ENCODE assay signal across 8 cellular contexts in the genomic region with DNA sequence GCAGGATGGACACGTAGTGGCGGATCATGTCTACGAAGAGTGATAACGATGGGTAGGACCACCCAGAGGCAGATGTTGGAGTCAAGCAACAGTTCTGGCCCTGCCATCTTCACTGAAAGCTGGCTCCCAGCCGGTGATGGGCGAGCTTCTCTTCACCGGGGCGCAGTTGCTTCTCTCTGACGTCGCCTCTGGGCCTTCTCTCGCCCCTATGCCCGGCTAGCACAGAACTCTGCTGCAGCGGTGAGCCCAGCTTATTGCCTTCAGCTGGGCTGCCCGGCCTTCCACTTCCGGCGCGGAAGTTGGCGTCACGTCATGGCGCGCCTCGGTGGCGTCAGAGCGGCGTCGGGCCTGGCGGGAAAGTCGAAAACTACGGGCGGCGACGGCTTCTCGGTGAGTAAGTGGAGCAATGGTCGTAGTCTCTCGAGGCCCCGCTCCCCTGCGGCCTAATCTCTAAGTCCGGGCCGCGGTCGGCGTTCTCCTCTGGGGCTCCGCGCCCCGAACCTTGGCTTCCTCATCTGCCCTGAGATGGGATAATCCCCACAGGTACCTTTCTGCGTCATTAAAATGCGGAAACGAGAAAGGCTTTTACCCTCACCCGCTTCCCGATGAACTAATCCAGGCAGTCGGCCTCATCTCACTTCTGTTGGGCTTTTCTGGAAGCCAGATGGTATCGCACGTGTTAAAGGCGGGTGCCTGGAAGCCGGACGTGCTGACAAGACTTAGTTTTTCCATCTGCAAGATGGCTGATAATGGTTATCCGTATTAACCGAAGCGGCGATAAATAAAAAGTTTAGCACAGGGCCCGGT. TPM values are rescaled to one million over a fixed set of nuclear protein-coding genes. Genes with fewer than 3 reads are reported as not detected.
DNase-seq lines count a peak whose midpoint lies in the region; ATAC-seq and TF ChIP-seq lines count a peak whose summit lies in the region.

A gene (plus strand): TSS at position 354 of the 807 bp plus-strand sequence. CDS start 2,221 bp downstream, outside the sequence.

- H2BK12ac ChIP-seq in H9 (ENCODE audit: insufficient read length, low read depth, low read length): no peak within 1 kb of the TSS

- no peak within 1 kb of the TSS for H2BK15ac ChIP-seq in H9 (ENCODE audit: low read depth, low read length)

- H3K9ac ChIP-seq in H9 (ENCODE audit: extremely low read depth, insufficient read length, low read length): peak within 1 kb of the TSS; percentile 97
- peak within 1 kb of the TSS; percentile 91 for H3K9ac ChIP-seq in SK-N-MC (ENCODE audit: insufficient read length)

- peak within 1 kb of the TSS; percentile 77 for H4K5ac ChIP-seq in H9 (ENCODE audit: insufficient read length, low read depth, low read length)

- H3T11ph ChIP-seq in H9 (ENCODE audit: low read length): no peak within 1 kb of the TSS

- intact Hi-C loops in activated naive CD4-positive, alpha-beta T cell treated with anti-CD3 and anti-CD28 coated beads for 36 hours (cut with micrococcal nuclease): loop anchor here (1.0 to 5.0 kb wide), 15 partner anchors 15 to 629 kb away; a partner anchor contains a TSS

- peaks cover 17 to 43% (median 40%) of the 10 kb centered on the region in 3 experiments; a peak in 6 of 7 replicates for H3K36me3 Mint-ChIP-seq in H9 (ENCODE audit: insufficient read depth in 1 of 3, low read depth in 3 of 3)
- H3K36me3 Mint-ChIP-seq in activated naive CD4-positive, alpha-beta T cell treated with anti-CD3 and anti-CD28 coated beads for 36 hours (ENCODE audit: low read depth): peaks cover 26% of the 10 kb centered on the region

- no peak within 1 kb of the TSS for H2BK20ac ChIP-seq in H9 (ENCODE audit: low read depth, low read length, poor library complexity, severe bottlenecking)

- H3K14ac ChIP-seq in H9 (ENCODE audit: insufficient read depth, low read length): peak within 1 kb of the TSS; percentile 82

- H2BK120ac ChIP-seq in H9 (ENCODE audit: low read depth, low read length, poor library complexity, severe bottlenecking): peak within 1 kb of the TSS; percentile 53

- no peaks in the 10 kb centered on the region for H3K27me3 Mint-ChIP-seq in H9 (ENCODE audit: low read depth)
- H3K27me3 Mint-ChIP-seq in activated naive CD4-positive, alpha-beta T cell treated with anti-CD3 and anti-CD28 coated beads for 36 hours (ENCODE audit: low read depth): no peaks in the 10 kb centered on the region

- H3K4me1 ChIP-seq in H9 (ENCODE audit: insufficient read depth, low read length) (no peaks in the 10 kb centered on the region), gastroesophageal sphincter (peaks cover 0 to 36% (median 14%) of the 10 kb centered on the region in 3 donors)

- H3K79me1 ChIP-seq in H9 (ENCODE audit: insufficient read depth, low read depth, low read length, poor library complexity, severe bottlenecking): no peaks in the 10 kb centered on the region

- TF ChIP-seq EP300 in gastroesophageal sphincter (IDR thresholded peaks at IDR 0.05): no peak

- peak within 1 kb of the TSS; percentile 53 for H4K8ac ChIP-seq in H9 (replicated peaks; ENCODE audit: insufficient read length, low read depth, low read length)

- peak within 1 kb of the TSS; percentile 97 to 100 (median 98) for H3K27ac Mint-ChIP-seq in H9
- peak within 1 kb of the TSS; percentile 98 for H3K27ac Mint-ChIP-seq in activated naive CD4-positive, alpha-beta T cell treated with anti-CD3 and anti-CD28 coated beads for 36 hours

- peaks cover 11% of the 10 kb centered on the region for H3K23me2 ChIP-seq in H9 (ENCODE audit: insufficient read length, low read depth, low read length, poor library complexity, severe bottlenecking)

- H2BK5ac ChIP-seq in H9 (ENCODE audit: insufficient read length, low read length): no peak within 1 kb of the TSS

- CTCF ChIA-PET in activated naive CD4-positive, alpha-beta T cell treated with anti-CD3 and anti-CD28 coated beads for 36 hours (lab: Charles Lee): interaction anchor here (1.6 to 2.1 kb wide), 2 partner anchors 38 to 94 kb away, joined by 3 to 7 read pairs; no protein-coding TSS in a partner anchor

- H3K4me3 Mint-ChIP-seq in H9: peak within 1 kb of the TSS; percentile 97 to 98
- peak within 1 kb of the TSS; percentile 92 for H3K4me3 Mint-ChIP-seq in activated naive CD4-positive, alpha-beta T cell treated with anti-CD3 and anti-CD28 coated beads for 36 hours

- H3K27ac ChIP-seq in H9 (ENCODE audit: insufficient read length, low read depth, low read length): peak within 1 kb of the TSS; percentile 34
- peak within 1 kb of the TSS; percentile 57; the same call in 1 of the 2 replicates for H3K27ac ChIP-seq in SK-N-MC
- H3K27ac ChIP-seq in gastroesophageal sphincter: peak within 1 kb of the TSS; percentile 43 to 84 (median 81)

- no peaks in the 10 kb centered on the region for H4K20me1 ChIP-seq in H9 (ENCODE audit: control insufficient read depth, insufficient read depth, insufficient read length)

- H3K56ac ChIP-seq in H9 (ENCODE audit: insufficient read length, low read depth, low read length): peak within 1 kb of the TSS; percentile 22

- H4K91ac ChIP-seq in H9 (ENCODE audit: insufficient read length, low read depth, low read length): no peak within 1 kb of the TSS

- H3K4ac ChIP-seq in H9 (ENCODE audit: low read depth, low read length): no peak within 1 kb of the TSS; the same call in 1 of the 2 replicates

- WGBS in H9 (ENCODE audit: extremely low coverage, insufficient read length, low lambda C conversion rate): no CpG with 5 or more reads among the region's 61 CpGs
- 0 to 5% methylated on average over 7 to 10 of the region's 61 CpGs for WGBS in gastroesophageal sphincter (ENCODE audit: low coverage in 1 of 2), 2 donors

- H3K27me3 ChIP-seq in H9 (ENCODE audit: insufficient read depth, low read length): no peaks in the 10 kb centered on the region
- H3K27me3 ChIP-seq in gastroesophageal sphincter: no peaks in the 10 kb centered on the region

- H3K18ac ChIP-seq in H9 (ENCODE audit: insufficient read length, low read depth, low read length): peak within 1 kb of the TSS; percentile 94

- no peaks in the 10 kb centered on the region for H3K9me3 Mint-ChIP-seq in H9
- H3K9me3 Mint-ChIP-seq in activated naive CD4-positive, alpha-beta T cell treated with anti-CD3 and anti-CD28 coated beads for 36 hours: no peaks in the 10 kb centered on the region

- TF ChIP-seq CTCF in H9 (conservative IDR thresholded peaks at IDR 0.05) (no peak), gastroesophageal sphincter (IDR thresholded peaks at IDR 0.05) (peak in 2 of 4 experiments; percentile 17 to 20)

- H3K9me3 ChIP-seq in H9 (ENCODE audit: control insufficient read depth, low read depth, low read length) (no peaks in the 10 kb centered on the region), SK-N-MC (ENCODE audit: low read depth, low read length) (no peaks in the 10 kb centered on the region), gastroesophageal sphincter (no peaks in the 10 kb centered on the region)

- peak; percentile 72 to 76 for TF ChIP-seq POLR2A in gastroesophageal sphincter (IDR thresholded peaks at IDR 0.05)

- H2AK5ac ChIP-seq in H9 (ENCODE audit: insufficient read length, low read length): no peak within 1 kb of the TSS

- no peak within 1 kb of the TSS for H3K23ac ChIP-seq in H9 (ENCODE audit: insufficient read length, low read depth, low read length)

- H3K36me3 ChIP-seq in SK-N-MC (ENCODE audit: insufficient read depth, low read length) (peaks cover 5% of the 10 kb centered on the region; the same call in 1 of the 2 replicates), gastroesophageal sphincter (peaks cover 0 to 27% of the 10 kb centered on the region in 2 donors)

- peaks cover 5 to 6% of the 10 kb centered on the region in 2 experiments for H3K4me1 Mint-ChIP-seq in H9
- H3K4me1 Mint-ChIP-seq in activated naive CD4-positive, alpha-beta T cell treated with anti-CD3 and anti-CD28 coated beads for 36 hours (ENCODE audit: low read depth): peaks cover 22% of the 10 kb centered on the region

- DNase-seq in GM04504 (ENCODE audit: low read depth) (peak; percentile 65), H9 (peak; percentile 90), M059J (ENCODE audit: low read depth) (peak; percentile 78), SK-N-MC (ENCODE audit: low read depth, low spot score) (no peak), nucleus accumbens (lab: John Stamatoyannopoulos, UW) (peak in 54 of 56 donors; percentile 42 to 93 (median 80)), superior temporal gyrus (ENCODE audit: extremely low spot score) (peak; percentile 90)
- peak; percentile 94 for DNase-seq in activated naive CD4-positive, alpha-beta T cell treated with anti-CD3 and anti-CD28 coated beads for 36 hours

- H3K4me2 ChIP-seq in H9 (ENCODE audit: insufficient read depth, insufficient read length, low read length): peak within 1 kb of the TSS; percentile 99

- no peak within 1 kb of the TSS for H2AFZ ChIP-seq in H9 (ENCODE audit: low read length)

- peaks cover 3% of the 10 kb centered on the region; the same call in 1 of the 2 replicates for H3K79me2 ChIP-seq in H9 (ENCODE audit: insufficient read depth, low read length)

- ATAC-seq in gastroesophageal sphincter: peak; percentile 94

- H3K4me3 ChIP-seq in SK-N-MC (peak within 1 kb of the TSS; percentile 87), gastroesophageal sphincter (peak within 1 kb of the TSS; percentile 65 to 90)

RNA-seq across cellular contexts. Expression of the gene that starts here (rescaled TPM):
- 67.8 and 74.9 TPM in 2 replicates for total RNA-seq in H9 (2021)
- total RNA-seq in M059J (2014; rRNA removed; shearing (Covaris generic)): 12.2 and 16.0 TPM in 2 replicates
- 10 to 100 TPM; 86.3 to 90.8 TPM for total RNA-seq in activated naive CD4-positive, alpha-beta T cell treated with anti-CD3 and anti-CD28 coated beads for 36 hours
- total RNA-seq in gastroesophageal sphincter: 1 to 10 TPM in 3 of 4 donors, under 1 TPM in 1; 0.96 to 7.3 (median 4.1) TPM
